10 cellular contexts compared by ENCODE assay signal in the genomic region with DNA sequence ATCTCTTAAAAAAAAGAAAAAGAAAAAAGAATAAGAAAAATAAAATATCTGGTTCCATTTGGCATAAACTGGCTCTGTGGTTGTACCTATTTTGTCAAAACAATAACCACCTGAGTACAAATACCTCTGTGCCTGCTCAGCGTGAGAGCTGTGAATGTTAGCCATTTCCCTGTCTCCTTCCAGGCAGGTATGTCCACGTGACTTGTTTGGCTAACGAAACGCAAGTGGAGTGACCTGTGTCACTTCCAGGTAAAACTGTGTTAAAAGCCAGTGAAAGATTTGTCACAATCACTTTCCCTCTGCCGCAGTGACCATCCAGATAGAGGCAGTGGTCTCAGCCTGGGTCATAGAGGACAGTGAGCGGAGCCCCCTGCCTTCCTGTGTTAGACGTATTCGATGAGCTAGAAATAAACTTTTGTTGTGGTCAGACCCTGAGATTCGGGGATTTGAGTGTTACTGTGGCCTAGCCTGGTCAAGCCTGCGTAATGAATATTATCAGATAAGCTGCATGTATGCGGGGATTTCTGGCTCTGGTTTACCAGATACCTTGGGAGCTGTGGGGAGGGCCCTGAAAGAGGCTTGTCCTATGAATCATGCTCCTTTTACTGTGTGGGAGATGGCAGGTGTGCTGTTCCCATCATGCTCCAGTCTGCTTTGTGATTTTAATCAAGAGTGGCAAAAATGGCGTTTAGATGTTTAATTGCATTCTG. TPM values are rescaled to one million over a fixed set of nuclear protein-coding genes. Genes with fewer than 3 reads are reported as not detected.
A peak's percentile ranks its signal among the peaks of the same experiment; 100 is the strongest.
DNase-seq lines count a peak whose midpoint lies in the region; ATAC-seq and TF ChIP-seq lines count a peak whose summit lies in the region.
"Had no signal": no experiment of that assay in that cellular context is flagged by ENCODE, and none has a peak within 500 bp of the region (broad histone marks: within the 10 kb centered on the region; RNA-seq: fewer than 3 reads in every experiment).

No MANE protein-coding gene starts in this region.

- H3K27ac Mint-ChIP-seq in WTC11: peak overlapping the region; percentile 27

- POLR2A ChIA-PET in WTC11 (lab: Charles Lee): no interaction called here

- H3K9me3 Mint-ChIP-seq in WTC11: no peaks in the 10 kb centered on the region

- peak; percentile 72 for DNase-seq in activated effector memory CD4-positive, alpha-beta T cell treated with anti-CD3 and anti-CD28 coated beads, Interleukin-2, amount 50 U/mL, for 16 hours
- no peak for DNase-seq in activated effector memory CD4-positive, alpha-beta T cell treated with Interleukin-2 at 50 U/mL for 16 hours
- DNase-seq in WTC11 (ENCODE audit: low spot score): no peak
- DNase-seq in islet precursor cell: peak; percentile 82
- DNase-seq in suprapubic skin (ENCODE audit: low spot score in 2 of 2): no peak
- DNase-seq in WERI-Rb-1: no peak
- no peak for DNase-seq in NCI-H446 treated with DMSO at 0.1 percent for 48 hours (lab: John Stamatoyannopoulos, UW)
- DNase-seq: DMS79 treated with DMSO at 0.1 percent for 48 hours, NCI-H446 had no signal

- H3K4me3 ChIP-seq in suprapubic skin (peak overlapping the region; percentile 19), WERI-Rb-1 (ENCODE audit: low read depth, low read length) (no peak overlapping the region)

- ATAC-seq in WTC11 (no peak), HG03432 (IDR thresholded peaks at IDR 0.05; ENCODE audit: unreplicated experiment) (no peak)

- 53% methylated on average over 12 of the region's 12 CpGs for WGBS in suprapubic skin

- H3K4me1 Mint-ChIP-seq in WTC11: peaks cover 31% of the 10 kb centered on the region

- CTCF ChIA-PET in WTC11 (lab: Charles Lee): interaction anchor here (1.3 kb wide), 1 partner anchor 538 kb away, joined by 3 read pairs; no protein-coding TSS in a partner anchor

- peaks cover 43% of the 10 kb centered on the region for H3K4me1 ChIP-seq in suprapubic skin

- no peaks in the 10 kb centered on the region for H3K27me3 ChIP-seq in suprapubic skin
- no peaks in the 10 kb centered on the region for H3K27me3 ChIP-seq in WERI-Rb-1 (ENCODE audit: insufficient read depth, low read depth, severe bottlenecking)

- no peak overlapping the region for H3K4me3 Mint-ChIP-seq in WTC11

- H3K9me3 ChIP-seq in suprapubic skin (no peaks in the 10 kb centered on the region), WERI-Rb-1 (ENCODE audit: severe bottlenecking) (no peaks in the 10 kb centered on the region)

- H3K27ac ChIP-seq in suprapubic skin (peak overlapping the region; percentile 36), WERI-Rb-1 (no peak overlapping the region)

- H3K36me3 ChIP-seq in suprapubic skin (peaks cover 2% of the 10 kb centered on the region), WERI-Rb-1 (no peaks in the 10 kb centered on the region)

- TF ChIP-seq CTCF in WTC11 (IDR thresholded peaks at IDR 0.05): no peak
- TF ChIP-seq CTCF in suprapubic skin (IDR thresholded peaks at IDR 0.05): no peak
- no peak for TF ChIP-seq CTCF in WERI-Rb-1 (IDR thresholded peaks at IDR 0.05; ENCODE audit: low read depth, low read length)

- no peak for TF ChIP-seq EP300 in suprapubic skin (IDR thresholded peaks at IDR 0.05)

- H3K36me3 Mint-ChIP-seq in WTC11: no peaks in the 10 kb centered on the region

- peaks cover 7% of the 10 kb centered on the region for H3K27me3 Mint-ChIP-seq in WTC11 (ENCODE audit: low read depth)

- TF ChIP-seq POLR2A in suprapubic skin (IDR thresholded peaks at IDR 0.05): no peak

TF ChIP-seq in WTC11, 78 proteins besides CTCF, POLR2A, EP300 and RAD21:
- TF ChIP-seq NR3C1 (CRISPR knock-in tag; conservative IDR thresholded peaks at IDR 0.05; ENCODE audit: low read depth) (no peak), ZNF671 (CRISPR knock-in tag; IDR thresholded peaks at IDR 0.05) (no peak), KAT7 (CRISPR knock-in tag; IDR thresholded peaks at IDR 0.05; ENCODE audit: borderline replicate concordance) (no peak), SP1 (CRISPR knock-in tag; conservative IDR thresholded peaks at IDR 0.05) (no peak)
- TF ChIP-seq, protein P1, sequence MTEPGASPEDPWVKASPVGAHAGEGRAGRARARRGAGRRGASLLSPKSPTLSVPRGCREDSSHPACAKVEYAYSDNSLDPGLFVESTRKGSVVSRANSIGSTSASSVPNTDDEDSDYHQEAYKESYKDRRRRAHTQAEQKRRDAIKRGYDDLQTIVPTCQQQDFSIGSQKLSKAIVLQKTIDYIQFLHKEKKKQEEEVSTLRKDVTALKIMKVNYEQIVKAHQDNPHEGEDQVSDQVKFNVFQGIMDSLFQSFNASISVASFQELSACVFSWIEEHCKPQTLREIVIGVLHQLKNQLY (CRISPR knock-in tag; IDR thresholded peaks at IDR 0.05): no peak
- TF ChIP-seq, protein P2, sequence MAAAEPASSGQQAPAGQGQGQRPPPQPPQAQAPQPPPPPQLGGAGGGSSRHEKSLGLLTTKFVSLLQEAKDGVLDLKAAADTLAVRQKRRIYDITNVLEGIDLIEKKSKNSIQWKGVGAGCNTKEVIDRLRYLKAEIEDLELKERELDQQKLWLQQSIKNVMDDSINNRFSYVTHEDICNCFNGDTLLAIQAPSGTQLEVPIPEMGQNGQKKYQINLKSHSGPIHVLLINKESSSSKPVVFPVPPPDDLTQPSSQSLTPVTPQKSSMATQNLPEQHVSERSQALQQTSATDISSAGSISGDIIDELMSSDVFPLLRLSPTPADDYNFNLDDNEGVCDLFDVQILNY (CRISPR knock-in tag; IDR thresholded peaks at IDR 0.05): no peak

RNA-seq across cellular contexts. Expression of a gene that starts 3.7 kb away (rescaled TPM):
- total RNA-seq in WTC11 (2021) (7.4 to 9.3 TPM (median 7.9 TPM) in 3 replicates), suprapubic skin (10 to 100 TPM in 3 of 4 donors, 1 to 10 TPM in 1; 8.9 to 17.1 (median 14.5) TPM)

Comparison
In these comparisons a context has a peak if more than half of its experiments do, and no peak if none do; other contexts are left out.
1. DNase-seq: peak in activated effector memory CD4-positive, alpha-beta T cell treated with anti-CD3 and anti-CD28 coated beads, Interleukin-2, amount 50 U/mL, for 16 hours (single experiment) and islet precursor cell (single experiment); none in activated effector memory CD4-positive, alpha-beta T cell treated with Interleukin-2 at 50 U/mL for 16 hours (single experiment), WTC11 (single experiment), suprapubic skin (0 of 2), WERI-Rb-1 (single experiment) and NCI-H446 treated with DMSO at 0.1 percent for 48 hours (single experiment).